ENCODE assay signal across 15 cellular contexts in genomic region chr14:37708481-37708880, GRCh38.
DNase-seq lines count a peak whose midpoint lies in the region; ATAC-seq and TF ChIP-seq lines count a peak whose summit lies in the region.
"Had no signal": no experiment of that assay in that cellular context is flagged by ENCODE, and none has a peak within 500 bp of the region (broad histone marks: within the 10 kb centered on the region; RNA-seq: fewer than 3 reads in every experiment).

No MANE protein-coding gene starts in this region.

- H3K18ac ChIP-seq in IMR-90 (ENCODE audit: low read depth, low read length), result no peak overlapping the region

- DNase-seq in EH (ENCODE audit: low read depth) (peak; percentile 65), IMR-90 (peak; percentile 60), dedifferentiated amniotic fluid mesenchymal stem cell (ENCODE audit: extremely low spot score) (peak; percentile 21), ACHN (no peak), uterus (no peak), NCI-H510A (lab: John Stamatoyannopoulos, UW) (no peak)
- DNase-seq in activated CD4-positive, alpha-beta T cell treated with anti-CD3 and anti-CD28 coated beads for 1 hour, result no peak
- DNase-seq: AML-193; CD4-positive, CD25-positive, alpha-beta regulatory T cell; DMS79 treated with DMSO at 0.1 percent for 48 hours; GF-D8; H7; NCI-H1417; NCI-H2029 treated with DMSO at 0.1 percent for 48 hours had no signal

- no peak overlapping the region for H3K14ac ChIP-seq in IMR-90 (replicated peaks; ENCODE audit: low read depth, low read length)

- TF ChIP-seq CTCF in IMR-90 (conservative IDR thresholded peaks at IDR 0.05; ENCODE audit: low read depth, low read length), result no peak
- TF ChIP-seq CTCF in uterus (IDR thresholded peaks at IDR 0.05), result no peak

- no peak for TF ChIP-seq RAD21 in IMR-90 (IDR thresholded peaks at IDR 0.05; ENCODE audit: low read length)

- H2AK9ac ChIP-seq in IMR-90 (replicated peaks; ENCODE audit: low read depth, low read length, poor library complexity), result no peak overlapping the region

- H4K8ac ChIP-seq in IMR-90 (ENCODE audit: low read depth in 2 of 2, low read length in 2 of 2), result no peak overlapping the region

- H3K9ac ChIP-seq in IMR-90 (ENCODE audit: low read depth, low read length), result no peak overlapping the region

- POLR2A ChIA-PET in IMR-90 (lab: Charles Lee; ENCODE audit: unreplicated experiment), result no interaction called here

- intact Hi-C loops in IMR-90 (cut with micrococcal nuclease), result loop anchor here (2.0 to 5.0 kb wide), 4 partner anchors 111 to 894 kb away; partner anchors contain the start of genes FOXA1 and TTC6
- intact Hi-C loops in uterus (cut with DNase I; ENCODE audit: low total_unique reads), result no loop called here

- ATAC-seq in IMR-90 (ENCODE audit: low read depth), result peak; percentile 72

- H4K91ac ChIP-seq in IMR-90 (ENCODE audit: insufficient read depth, low read depth, low read length), result peak overlapping the region; percentile 34; the same call in 1 of the 2 replicates

- no peaks in the 10 kb centered on the region for H4K20me1 ChIP-seq in IMR-90 (ENCODE audit: insufficient read depth, low read length)

- dilution Hi-C loops in IMR-90 (cut with HindIII; ENCODE audit: low sequenced_read_pairs, unreplicated experiment), result no loop called here

- 0 out of 2 replicates have a peak overlapping the region, but pooled peaks have one; percentile 78 for H2BK20ac ChIP-seq in IMR-90 (ENCODE audit: low read depth, low read length)

- H2BK15ac ChIP-seq in IMR-90 (ENCODE audit: low read depth, low read length), result 0 out of 3 replicates have a peak overlapping the region, but pooled peaks have one; percentile 84

- peaks cover 5% of the 10 kb centered on the region for H3K4me1 ChIP-seq in IMR-90 (ENCODE audit: control insufficient read depth, insufficient read depth, low read length)
- H3K4me1 ChIP-seq in uterus, result no peaks in the 10 kb centered on the region

- no peak overlapping the region for H2BK5ac ChIP-seq in IMR-90 (ENCODE audit: low read depth, low read length, poor library complexity, severe bottlenecking)

- no TSS peak for BruUV-seq in IMR-90 (replicated peaks; lab: Mats Ljungman, UMichigan)

- H3K23ac ChIP-seq in IMR-90 (ENCODE audit: low read depth, low read length), result no peak overlapping the region

- H3K27me3 ChIP-seq in IMR-90 (ENCODE audit: control insufficient read depth, insufficient read depth, low read length), result no peaks in the 10 kb centered on the region
- no peaks in the 10 kb centered on the region for H3K27me3 ChIP-seq in uterus
- H3K27me3 ChIP-seq: SJCRH30 had no signal

- no peak overlapping the region for H4K5ac ChIP-seq in IMR-90 (ENCODE audit: low read depth, low read length)

- in situ Hi-C loops in IMR-90 (cut with MboI; ENCODE audit: low sequenced_read_pairs) (loop anchor here (5.0 kb wide), 1 partner anchor 169 kb away; no protein-coding TSS in a partner anchor), ACHN (cut with HindIII; ENCODE audit: low pct_ligation_motif_present, low pct_unique_long_range_greater_than_20kb, low sequenced_read_pairs) (no loop called here)

- no peaks in the 10 kb centered on the region for H3K36me3 ChIP-seq in IMR-90 (ENCODE audit: control insufficient read depth, insufficient read depth, low read length)
- H3K36me3 ChIP-seq in uterus, result no peaks in the 10 kb centered on the region
- H3K36me3 ChIP-seq: SJCRH30 had no signal

- peak overlapping the region; percentile 82; the same call in 1 of the 2 replicates for H2BK120ac ChIP-seq in IMR-90 (ENCODE audit: low read depth, low read length)

- CTCF ChIA-PET in IMR-90 (lab: Yijun Ruan, JAX), result interaction anchor here (1.5 to 2.1 kb wide), 2 partner anchors 18 to 166 kb away, joined by 5 to 14 read pairs; no protein-coding TSS in a partner anchor

- no peak overlapping the region for H2AK5ac ChIP-seq in IMR-90 (ENCODE audit: low read depth, low read length)

- no peaks in the 10 kb centered on the region for H3K9me3 ChIP-seq in IMR-90 (ENCODE audit: control insufficient read depth, insufficient read depth, low read length)
- no peaks in the 10 kb centered on the region for H3K9me3 ChIP-seq in uterus
- H3K9me3 ChIP-seq: SJCRH30 had no signal

- peak overlapping the region; percentile 75; the same call in 1 of the 2 replicates for H3K4ac ChIP-seq in IMR-90 (ENCODE audit: low read depth, low read length)

- no peak overlapping the region for H2AFZ ChIP-seq in IMR-90 (replicated peaks; ENCODE audit: low read length, poor library complexity)

- no peaks in the 10 kb centered on the region for H3K79me1 ChIP-seq in IMR-90 (ENCODE audit: low read depth in 1 of 2, low read length in 2 of 2)

- peak overlapping the region; percentile 20; the same call in 1 of the 2 replicates for H3K4me2 ChIP-seq in IMR-90 (ENCODE audit: low read depth, low read length)

- TF ChIP-seq POLR2A in IMR-90 (IDR thresholded peaks at IDR 0.05; ENCODE audit: low read depth, low read length) (no peak), uterus (IDR thresholded peaks at IDR 0.05) (no peak)

- no peak overlapping the region for H3K56ac ChIP-seq in IMR-90 (ENCODE audit: extremely low read depth, insufficient read depth, low read length)

- H3K9me1 ChIP-seq in IMR-90 (ENCODE audit: insufficient read depth, low read length), result peaks cover 3% of the 10 kb centered on the region; the same call in 1 of the 2 replicates

- H3K27ac ChIP-seq in IMR-90 (ENCODE audit: insufficient read depth, low read length) (no peak overlapping the region), uterus (no peak overlapping the region)
- H3K27ac ChIP-seq: SJCRH30 had no signal

- no peak overlapping the region for H3K4me3 ChIP-seq in IMR-90 (ENCODE audit: insufficient read depth, low read depth, low read length)
- no peak overlapping the region for H3K4me3 ChIP-seq in uterus
- H3K4me3 ChIP-seq: SJCRH30 had no signal

- no CpG with 5 or more reads among the region's 2 CpGs for WGBS in IMR-90 (ENCODE audit: extremely low coverage in 2 of 2, insufficient read length in 1 of 2), 2 experiments

TF ChIP-seq in IMR-90, 13 proteins besides CTCF, POLR2A, EP300 and RAD21:
- TF ChIP-seq BHLHE40 (IDR thresholded peaks at IDR 0.05; ENCODE audit: low read depth, low read length) (no peak), FOS (IDR thresholded peaks at IDR 0.05; ENCODE audit: low read depth, low read length) (no peak), MXI1 (IDR thresholded peaks at IDR 0.05; ENCODE audit: borderline replicate concordance, low read depth, low read length) (no peak), MAFK (IDR thresholded peaks at IDR 0.05; ENCODE audit: low read depth, low read length) (no peak), SMC3 (IDR thresholded peaks at IDR 0.05; ENCODE audit: low read depth, low read length) (no peak), ELK1 (IDR thresholded peaks at IDR 0.05; ENCODE audit: borderline replicate concordance, low read depth, low read length) (no peak), NFE2L2 (IDR thresholded peaks at IDR 0.05; ENCODE audit: low read depth, low read length) (no peak), USF2 (IDR thresholded peaks at IDR 0.05; ENCODE audit: low read depth, low read length) (no peak), CEBPB (IDR thresholded peaks at IDR 0.05; ENCODE audit: low read depth, low read length) (no peak), RFX5 (IDR thresholded peaks at IDR 0.05; ENCODE audit: low read depth, low read length) (no peak), MAZ (IDR thresholded peaks at IDR 0.05; ENCODE audit: borderline replicate concordance, low read depth, low read length) (no peak), RCOR1 (IDR thresholded peaks at IDR 0.05; ENCODE audit: insufficient replicate concordance, low read length) (no peak), CHD1 (IDR thresholded peaks at IDR 0.05; ENCODE audit: low read depth, low read length) (no peak)

Comparison
In these comparisons a context has a peak if more than half of its experiments do, and no peak if none do; other contexts are left out.
1. DNase-seq: peak in EH (single experiment), IMR-90 (single experiment) and dedifferentiated amniotic fluid mesenchymal stem cell (single experiment); none in activated CD4-positive, alpha-beta T cell treated with anti-CD3 and anti-CD28 coated beads for 1 hour (single experiment), ACHN (single experiment), uterus (0 of 2) and NCI-H510A (single experiment).